ENCODE assay signal across 10 cellular contexts in genomic region chr20:36666181-36666740, GRCh38.
DNase-seq lines count a peak whose midpoint lies in the region; ATAC-seq and TF ChIP-seq lines count a peak whose summit lies in the region.
"Had no signal": no experiment of that assay in that cellular context is flagged by ENCODE, and none has a peak within 500 bp of the region (broad histone marks: within the 10 kb centered on the region; RNA-seq: fewer than 3 reads in every experiment).

No MANE protein-coding gene starts in this region.

- in situ Hi-C loops in ACHN (cut with HindIII; ENCODE audit: low pct_ligation_motif_present, low pct_unique_long_range_greater_than_20kb, low sequenced_read_pairs): no loop called here

- TF ChIP-seq CTCF in GM10248 (IDR thresholded peaks at IDR 0.05; ENCODE audit: control extremely low read depth, extremely low read depth, low read depth, missing control alignments): peak; percentile 29
- peak; percentile 22; the same call in 1 of the 2 replicates for TF ChIP-seq CTCF in RWPE1 (conservative IDR thresholded peaks at IDR 0.05; ENCODE audit: low read depth)
- TF ChIP-seq CTCF in fibroblast of pulmonary artery (IDR thresholded peaks at IDR 0.05; ENCODE audit: low read length, missing control alignments): peak; percentile 18

- H3K4me3 ChIP-seq in fibroblast of pulmonary artery (replicated peaks; ENCODE audit: low read depth, low read length): no peak overlapping the region
- H3K4me3 ChIP-seq: coronary artery had no signal

- POLR2A ChIA-PET in GM10248 (lab: Yijun Ruan, JAX): no interaction called here
- POLR2A ChIA-PET in RWPE1 (lab: Yijun Ruan, JAX; ENCODE audit: low non-redundant PET): no interaction called here

- H3K27ac ChIP-seq in RWPE1: no peak overlapping the region
- H3K27ac ChIP-seq: coronary artery had no signal

- no peak for ATAC-seq in HG03520 (IDR thresholded peaks at IDR 0.05; ENCODE audit: unreplicated experiment)

- CTCF ChIA-PET in GM10248 (lab: Yijun Ruan, JAX): interaction anchor here (0.8 to 3.0 kb wide), 13 partner anchors 10 to 255 kb away, joined by 3 to 13 read pairs (median 3); partner anchors contain the start of gene DSN1
- CTCF ChIA-PET in RWPE1 (lab: Yijun Ruan, JAX): interaction anchor here (0.5 to 2.2 kb wide), 15 partner anchors 8 to 774 kb away, joined by 3 to 8 read pairs (median 4); no protein-coding TSS in a partner anchor

- DNase-seq in ACHN: peak; percentile 8
- DNase-seq in GM10248 (ENCODE audit: extremely low spot score): no peak
- DNase-seq in RWPE1 (ENCODE audit: low spot score): no peak
- peak; percentile 60 for DNase-seq in fibroblast of pulmonary artery (ENCODE audit: low read depth)
- no peak for DNase-seq in HPDE6-E6E7 (ENCODE audit: extremely low spot score)
- no peak for DNase-seq in NCI-H1048 (lab: John Stamatoyannopoulos, UW)
- DNase-seq in NCI-H69 (lab: John Stamatoyannopoulos, UW): no peak
- DNase-seq: activated CD4-positive, alpha-beta T cell treated with anti-CD3 and anti-CD28 coated beads for 48 hours had no signal

Comparison
In these comparisons a context has a peak if more than half of its experiments do, and no peak if none do; other contexts are left out.
1. DNase-seq: peak in ACHN (single experiment) and fibroblast of pulmonary artery (single experiment); none in GM10248 (single experiment), RWPE1 (single experiment), HPDE6-E6E7 (single experiment), NCI-H1048 (single experiment) and NCI-H69 (single experiment).
2. Peak in every context shown above with its lines, with median percentiles within 50 percentile points of each other: CTCF ChIP-seq.